ENCODE assay signal across 17 cellular contexts in genomic region chr1:64098436-64098835, GRCh38.
DNase-seq lines count a peak whose midpoint lies in the region; ATAC-seq and TF ChIP-seq lines count a peak whose summit lies in the region.
"Had no signal": no experiment of that assay in that cellular context is flagged by ENCODE, and none has a peak within 500 bp of the region (broad histone marks: within the 10 kb centered on the region; RNA-seq: fewer than 3 reads in every experiment).

No MANE protein-coding gene starts in this region.

- H2BK120ac ChIP-seq in mesenchymal stem cell (ENCODE audit: low read depth, low read length) (no peak overlapping the region), trophoblast cell (ENCODE audit: insufficient read depth, low read length, poor library complexity) (no peak overlapping the region)

- no peak overlapping the region for H2BK5ac ChIP-seq in mesenchymal stem cell (ENCODE audit: low read depth, low read length, poor library complexity, severe bottlenecking)
- H2BK5ac ChIP-seq in trophoblast cell (ENCODE audit: low read depth, low read length, poor library complexity) = no peak overlapping the region

- H3K23ac ChIP-seq in mesenchymal stem cell (ENCODE audit: low read length in 2 of 2) (no peak overlapping the region), trophoblast cell (ENCODE audit: low read length) (peak overlapping the region; percentile 14)

- H2AK5ac ChIP-seq in mesenchymal stem cell (ENCODE audit: low read length, severe bottlenecking) (no peak overlapping the region), trophoblast cell (ENCODE audit: low read length) (no peak overlapping the region)

- H3K9ac ChIP-seq in mesenchymal stem cell (ENCODE audit: low read length) (no peak overlapping the region), trophoblast cell (ENCODE audit: low read length) (no peak overlapping the region)

- H3K14ac ChIP-seq in mesenchymal stem cell (ENCODE audit: low read length in 2 of 2) (no peak overlapping the region), trophoblast cell (ENCODE audit: low read length) (no peak overlapping the region)

- no peak overlapping the region for H2AFZ ChIP-seq in mesenchymal stem cell (ENCODE audit: low read depth, low read length)
- no peak overlapping the region for H2AFZ ChIP-seq in trophoblast cell (ENCODE audit: insufficient read depth, low read length, poor library complexity)

- no peak overlapping the region for H3K4me3 Mint-ChIP-seq in glutamatergic neuron (ENCODE audit: unreplicated experiment)
- H3K4me3 Mint-ChIP-seq: CD4-positive, alpha-beta T cell had no signal

- H3K9me3 ChIP-seq in mesenchymal stem cell (ENCODE audit: control insufficient read depth, low read length) (no peaks in the 10 kb centered on the region), trophoblast cell (ENCODE audit: insufficient read depth, low read depth, low read length) (no peaks in the 10 kb centered on the region), tibial artery (no peaks in the 10 kb centered on the region)
- H3K9me3 ChIP-seq: BE2C, Peyer's patch had no signal

- H4K91ac ChIP-seq in mesenchymal stem cell (ENCODE audit: low read length) = no peak overlapping the region
- peak overlapping the region; percentile 26 for H4K91ac ChIP-seq in trophoblast cell (ENCODE audit: low read depth, low read length)

- H3K36me3 ChIP-seq in mesenchymal stem cell (ENCODE audit: control insufficient read depth in 1 of 2, insufficient read depth in 2 of 2, low read depth in 1 of 2, low read length in 2 of 2) (no peaks in the 10 kb centered on the region), trophoblast cell (ENCODE audit: control insufficient read depth in 1 of 2, insufficient read depth in 2 of 2, low read length in 2 of 2) (no peaks in the 10 kb centered on the region), tibial artery (no peaks in the 10 kb centered on the region)
- H3K36me3 ChIP-seq: BE2C, Peyer's patch had no signal

- no peak overlapping the region for H4K12ac ChIP-seq in trophoblast cell (ENCODE audit: low read depth, low read length)

- H3K4ac ChIP-seq in mesenchymal stem cell (ENCODE audit: low read depth in 1 of 2, low read length in 2 of 2) = no peak overlapping the region
- no peak overlapping the region for H3K4ac ChIP-seq in trophoblast cell (ENCODE audit: low read depth, low read length)

- no peaks in the 10 kb centered on the region for H3K4me1 ChIP-seq in mesenchymal stem cell (ENCODE audit: control insufficient read depth, insufficient read depth, low read depth, low read length)
- H3K4me1 ChIP-seq in trophoblast cell (ENCODE audit: control insufficient read depth in 1 of 2, insufficient read depth in 2 of 2, low read length in 2 of 2) = peaks cover 4% of the 10 kb centered on the region in 2 experiments
- H3K4me1 ChIP-seq in tibial artery = peaks cover 0 to 58% (median 17%) of the 10 kb centered on the region in 4 donors
- H3K4me1 ChIP-seq: BE2C, Peyer's patch had no signal

- H3K4me1 Mint-ChIP-seq in glutamatergic neuron (ENCODE audit: low read depth, unreplicated experiment) = peaks cover 13% of the 10 kb centered on the region

- H3K36me3 Mint-ChIP-seq in glutamatergic neuron (ENCODE audit: unreplicated experiment) = no peaks in the 10 kb centered on the region

- peak; percentile 36 for DNase-seq in DMS53 (lab: John Stamatoyannopoulos, UW)
- DNase-seq in DMS53 treated with DMSO at 0.1 percent for 48 hours (lab: John Stamatoyannopoulos, UW; ENCODE audit: unreplicated experiment) = no peak
- no peak for DNase-seq in glutamatergic neuron
- DNase-seq in mesenchymal stem cell = no peak
- DNase-seq in trophoblast cell = no peak
- DNase-seq in NCI-H146 (lab: John Stamatoyannopoulos, UW) = no peak
- no peak for DNase-seq in tibial artery
- DNase-seq: BE2C; CD4-positive, alpha-beta T cell; DMS79; HCEC 1CT; MV-4-11; NCI-H1930; NCI-H446 treated with DMSO at 0.1 percent for 48 hours; Peyer's patch had no signal

- H3K4me2 ChIP-seq in mesenchymal stem cell (ENCODE audit: low read length, poor library complexity, severe bottlenecking) (no peak overlapping the region), trophoblast cell (ENCODE audit: low read length) (no peak overlapping the region)

- intact Hi-C loops in tibial artery (cut with DNase I; ENCODE audit: low total_unique reads) = no loop called here

- WGBS in mesenchymal stem cell = 100% methylated on average over 1 of the region's 1 CpG
- no CpG with 5 or more reads among the region's 1 CpG for WGBS in trophoblast cell (ENCODE audit: extremely low coverage, insufficient coverage, insufficient read length)

- no peak for ATAC-seq in HG03159 (IDR thresholded peaks at IDR 0.05; ENCODE audit: unreplicated experiment)

- H2BK12ac ChIP-seq in mesenchymal stem cell (ENCODE audit: low read length in 2 of 2) (no peak overlapping the region), trophoblast cell (ENCODE audit: low read length) (no peak overlapping the region)

- no peaks in the 10 kb centered on the region for H3K27me3 ChIP-seq in mesenchymal stem cell (ENCODE audit: control insufficient read depth in 1 of 2, insufficient read depth in 1 of 2, low read length in 2 of 2)
- no peaks in the 10 kb centered on the region for H3K27me3 ChIP-seq in trophoblast cell (ENCODE audit: insufficient read depth, low read length)
- H3K27me3 ChIP-seq in tibial artery = no peaks in the 10 kb centered on the region
- H3K27me3 ChIP-seq: BE2C, Peyer's patch had no signal

- peak overlapping the region; percentile 20 for H3K27ac Mint-ChIP-seq in glutamatergic neuron (ENCODE audit: unreplicated experiment)
- H3K27ac Mint-ChIP-seq: CD4-positive, alpha-beta T cell had no signal

- no peaks in the 10 kb centered on the region for H3K27me3 Mint-ChIP-seq in glutamatergic neuron (ENCODE audit: unreplicated experiment)
- H3K27me3 Mint-ChIP-seq: CD4-positive, alpha-beta T cell had no signal

- H3K27ac ChIP-seq in mesenchymal stem cell (ENCODE audit: low read length, poor library complexity, severe bottlenecking) (no peak overlapping the region), trophoblast cell (ENCODE audit: low read depth, low read length) (no peak overlapping the region), tibial artery (no peak overlapping the region)
- H3K27ac ChIP-seq: 22Rv1, Peyer's patch had no signal

- no peaks in the 10 kb centered on the region for H3K79me2 ChIP-seq in trophoblast cell (ENCODE audit: control insufficient read depth, insufficient read depth, low read length, poor library complexity)

- no peak overlapping the region for H2BK15ac ChIP-seq in mesenchymal stem cell (ENCODE audit: low read depth, poor library complexity, severe bottlenecking)

- peaks cover 3% of the 10 kb centered on the region for H3K79me1 ChIP-seq in mesenchymal stem cell (replicated peaks; ENCODE audit: low read length, poor library complexity, severe bottlenecking)
- H3K79me1 ChIP-seq in trophoblast cell (ENCODE audit: low read length) = peaks cover 6% of the 10 kb centered on the region

- H3K9me3 Mint-ChIP-seq in glutamatergic neuron (ENCODE audit: unreplicated experiment) = no peaks in the 10 kb centered on the region
- H3K9me3 Mint-ChIP-seq: CD4-positive, alpha-beta T cell had no signal

- TF ChIP-seq CTCF in glutamatergic neuron (IDR thresholded peaks at IDR 0.05; ENCODE audit: partially characterized antibody, unreplicated experiment) = no peak
- TF ChIP-seq CTCF in tibial artery (IDR thresholded peaks at IDR 0.05) = no peak

- H3K18ac ChIP-seq in mesenchymal stem cell (ENCODE audit: low read depth in 1 of 2, low read length in 2 of 2) (no peak overlapping the region), trophoblast cell (ENCODE audit: low read length) (no peak overlapping the region)

- H3K4me3 ChIP-seq in mesenchymal stem cell (ENCODE audit: insufficient read depth in 1 of 2, low read depth in 1 of 2, low read length in 2 of 2) (no peak overlapping the region), trophoblast cell (ENCODE audit: low read depth, low read length) (no peak overlapping the region), tibial artery (no peak overlapping the region)
- H3K4me3 ChIP-seq: Peyer's patch had no signal

- H4K8ac ChIP-seq in mesenchymal stem cell (ENCODE audit: low read length) (peak overlapping the region; percentile 29), trophoblast cell (ENCODE audit: low read depth, low read length) (no peak overlapping the region)
